In genomic region chr5:105150324-105150723, GRCh38 we compare ENCODE assay signal across 30 cellular contexts.
"Had no signal": no experiment of that assay in that cellular context is flagged by ENCODE, and none has a peak within 500 bp of the region (broad histone marks: within the 10 kb centered on the region; RNA-seq: fewer than 3 reads in every experiment).

No MANE protein-coding gene starts in this region.

- H3K9me3 ChIP-seq: ascending aorta, breast epithelium, colonic mucosa, esophagus squamous epithelium had no signal

- H3K27me3 ChIP-seq: ascending aorta, breast epithelium, cardiac muscle cell, colonic mucosa, esophagus squamous epithelium had no signal

- H3K27ac Mint-ChIP-seq: activated B cell treated with CpG ODN at 0.5 μM for 24 hours; activated CD4-positive, alpha-beta memory T cell treated with anti-CD3 and anti-CD28 coated beads, Interleukin-2, amount 10 ng/mL, durations not matched to agents 7 days and 5 days; activated CD4-positive, alpha-beta T cell treated with anti-CD3 and anti-CD28 coated beads for 36 hours; activated CD4-positive, alpha-beta T cell treated with anti-CD3 and anti-CD28 coated beads, Interleukin-2, amount 10 ng/mL, durations not matched to agents 24 days and 14 days; activated naive CD4-positive, alpha-beta T cell treated with anti-CD3 and anti-CD28 coated beads, Interleukin-2, amount 10 ng/mL, durations not matched to agents 7 days and 5 days; activated naive CD8-positive, alpha-beta T cell treated with anti-CD3 and anti-CD28 coated beads, Interleukin-2, amount 10 ng/mL, durations not matched to agents 7 days and 5 days; activated T-cell treated with anti-CD3 and anti-CD28 coated beads, Interleukin-2, amount 50 U/mL, for 24 hours; activated T-cell treated with anti-CD3 and anti-CD28 coated beads, Interleukin-2, amount 50 U/mL, for 72 hours; T-helper 17 cell; T-helper 2 cell treated with Interferon-gamma antibody and Interleukin-4, amounts not matched to agents 5 μg/mL and 100 μg/mL, for 36 hours had no signal

- H3K4me1 ChIP-seq: ascending aorta, breast epithelium, colonic mucosa, esophagus squamous epithelium had no signal

- ATAC-seq: activated CD4-positive, alpha-beta T cell treated with anti-CD3 and anti-CD28 coated beads for 36 hours; activated CD4-positive, CD25-positive, alpha-beta regulatory T cell treated with anti-CD3 and anti-CD28 coated beads, Interleukin-2, amount 50 U/mL, for 24 hours; activated naive CD4-positive, alpha-beta T cell treated with anti-CD3 and anti-CD28 coated beads, Interleukin-2, amount 50 U/mL, for 72 hours; activated T-cell treated with anti-CD3 and anti-CD28 coated beads, Interleukin-2, amount 50 U/mL, for 72 hours; T-helper 17 cell had no signal

- DNase-seq: activated B cell treated with CpG ODN at 0.5 μM for 24 hours; activated CD4-positive, alpha-beta memory T cell treated with anti-CD3 and anti-CD28 coated beads, Interleukin-2, amount 10 ng/mL, durations not matched to agents 7 days and 5 days; activated CD4-positive, alpha-beta T cell treated with anti-CD3 and anti-CD28 coated beads for 36 hours; activated CD4-positive, alpha-beta T cell treated with anti-CD3 and anti-CD28 coated beads, Interleukin-2, amount 10 ng/mL, durations not matched to agents 24 days and 14 days; activated CD8-positive, alpha-beta memory T cell treated with anti-CD3 and anti-CD28 coated beads, Interleukin-2, amount 50 U/mL, for 48 hours; activated gamma-delta T cell; activated naive CD4-positive, alpha-beta T cell; activated naive CD4-positive, alpha-beta T cell treated with anti-CD3 and anti-CD28 coated beads, Interleukin-2, amount 10 ng/mL, durations not matched to agents 7 days and 5 days; activated naive CD8-positive, alpha-beta T cell treated with anti-CD3 and anti-CD28 coated beads, Interleukin-2, amount 10 ng/mL, durations not matched to agents 7 days and 5 days; activated T-cell treated with anti-CD3 and anti-CD28 coated beads for 4 hours; activated T-cell treated with anti-CD3 and anti-CD28 coated beads, Interleukin-2, amount 50 U/mL, for 24 hours; activated T-cell treated with anti-CD3 and anti-CD28 coated beads, Interleukin-2, amount 50 U/mL, for 72 hours; central memory CD4-positive, alpha-beta T cell; cerebellar nuclear complex; colonic mucosa; effector CD8-positive, alpha-beta T cell; esophagus squamous epithelium; head of caudate nucleus; T-helper 1 cell; T-helper 17 cell; T1000; WERI-Rb-1 had no signal

- H3K4me3 ChIP-seq: ascending aorta, breast epithelium, cardiac muscle cell, colonic mucosa, esophagus squamous epithelium had no signal

- H3K27me3 Mint-ChIP-seq: activated B cell treated with CpG ODN at 0.5 μM for 24 hours; activated CD4-positive, alpha-beta memory T cell treated with anti-CD3 and anti-CD28 coated beads, Interleukin-2, amount 10 ng/mL, durations not matched to agents 7 days and 5 days; activated CD4-positive, alpha-beta T cell treated with anti-CD3 and anti-CD28 coated beads for 36 hours; activated CD4-positive, alpha-beta T cell treated with anti-CD3 and anti-CD28 coated beads, Interleukin-2, amount 10 ng/mL, durations not matched to agents 24 days and 14 days; activated naive CD4-positive, alpha-beta T cell treated with anti-CD3 and anti-CD28 coated beads, Interleukin-2, amount 10 ng/mL, durations not matched to agents 7 days and 5 days; activated naive CD8-positive, alpha-beta T cell treated with anti-CD3 and anti-CD28 coated beads, Interleukin-2, amount 10 ng/mL, durations not matched to agents 7 days and 5 days; activated T-cell treated with anti-CD3 and anti-CD28 coated beads, Interleukin-2, amount 50 U/mL, for 24 hours; T-helper 17 cell had no signal

- H3K36me3 Mint-ChIP-seq: activated naive CD4-positive, alpha-beta T cell treated with anti-CD3 and anti-CD28 coated beads, Interleukin-2, amount 10 ng/mL, durations not matched to agents 7 days and 5 days; activated naive CD4-positive, alpha-beta T cell treated with anti-CD3 and anti-CD28 coated beads, Interleukin-2, amount 50 U/mL, for 72 hours; activated naive CD8-positive, alpha-beta T cell treated with anti-CD3 and anti-CD28 coated beads, Interleukin-2, amount 10 ng/mL, durations not matched to agents 7 days and 5 days; brain had no signal

- H3K27ac ChIP-seq: ascending aorta, breast epithelium, cardiac muscle cell, colonic mucosa, epithelial cell of prostate, esophagus squamous epithelium, WERI-Rb-1 had no signal

- H3K36me3 ChIP-seq: ascending aorta, breast epithelium, cardiac muscle cell, colonic mucosa, esophagus squamous epithelium, WERI-Rb-1 had no signal

- H3K4me1 Mint-ChIP-seq: activated B cell treated with CpG ODN at 0.5 μM for 24 hours; activated CD4-positive, alpha-beta memory T cell treated with anti-CD3 and anti-CD28 coated beads, Interleukin-2, amount 10 ng/mL, durations not matched to agents 7 days and 5 days; activated CD4-positive, alpha-beta T cell treated with anti-CD3 and anti-CD28 coated beads for 36 hours; activated CD4-positive, alpha-beta T cell treated with anti-CD3 and anti-CD28 coated beads, Interleukin-2, amount 10 ng/mL, durations not matched to agents 24 days and 14 days; activated naive CD4-positive, alpha-beta T cell treated with anti-CD3 and anti-CD28 coated beads, Interleukin-2, amount 10 ng/mL, durations not matched to agents 7 days and 5 days; activated naive CD8-positive, alpha-beta T cell treated with anti-CD3 and anti-CD28 coated beads, Interleukin-2, amount 10 ng/mL, durations not matched to agents 7 days and 5 days; brain; T-helper 17 cell had no signal

- H3K4me3 Mint-ChIP-seq: activated B cell treated with CpG ODN at 0.5 μM for 24 hours; activated CD4-positive, alpha-beta memory T cell treated with anti-CD3 and anti-CD28 coated beads, Interleukin-2, amount 10 ng/mL, durations not matched to agents 7 days and 5 days; activated CD4-positive, alpha-beta T cell treated with anti-CD3 and anti-CD28 coated beads for 36 hours; activated CD4-positive, alpha-beta T cell treated with anti-CD3 and anti-CD28 coated beads, Interleukin-2, amount 10 ng/mL, durations not matched to agents 24 days and 14 days; activated naive CD4-positive, alpha-beta T cell treated with anti-CD3 and anti-CD28 coated beads, Interleukin-2, amount 10 ng/mL, durations not matched to agents 7 days and 5 days; activated naive CD8-positive, alpha-beta T cell treated with anti-CD3 and anti-CD28 coated beads, Interleukin-2, amount 10 ng/mL, durations not matched to agents 7 days and 5 days; activated T-cell treated with anti-CD3 and anti-CD28 coated beads, Interleukin-2, amount 50 U/mL, for 24 hours; activated T-cell treated with anti-CD3 and anti-CD28 coated beads, Interleukin-2, amount 50 U/mL, for 72 hours; brain; T-helper 17 cell; T-helper 2 cell treated with Interferon-gamma antibody and Interleukin-4, amounts not matched to agents 5 μg/mL and 100 μg/mL, for 36 hours had no signal
